ENCODE assay signal across 8 cellular contexts in the genomic region with DNA sequence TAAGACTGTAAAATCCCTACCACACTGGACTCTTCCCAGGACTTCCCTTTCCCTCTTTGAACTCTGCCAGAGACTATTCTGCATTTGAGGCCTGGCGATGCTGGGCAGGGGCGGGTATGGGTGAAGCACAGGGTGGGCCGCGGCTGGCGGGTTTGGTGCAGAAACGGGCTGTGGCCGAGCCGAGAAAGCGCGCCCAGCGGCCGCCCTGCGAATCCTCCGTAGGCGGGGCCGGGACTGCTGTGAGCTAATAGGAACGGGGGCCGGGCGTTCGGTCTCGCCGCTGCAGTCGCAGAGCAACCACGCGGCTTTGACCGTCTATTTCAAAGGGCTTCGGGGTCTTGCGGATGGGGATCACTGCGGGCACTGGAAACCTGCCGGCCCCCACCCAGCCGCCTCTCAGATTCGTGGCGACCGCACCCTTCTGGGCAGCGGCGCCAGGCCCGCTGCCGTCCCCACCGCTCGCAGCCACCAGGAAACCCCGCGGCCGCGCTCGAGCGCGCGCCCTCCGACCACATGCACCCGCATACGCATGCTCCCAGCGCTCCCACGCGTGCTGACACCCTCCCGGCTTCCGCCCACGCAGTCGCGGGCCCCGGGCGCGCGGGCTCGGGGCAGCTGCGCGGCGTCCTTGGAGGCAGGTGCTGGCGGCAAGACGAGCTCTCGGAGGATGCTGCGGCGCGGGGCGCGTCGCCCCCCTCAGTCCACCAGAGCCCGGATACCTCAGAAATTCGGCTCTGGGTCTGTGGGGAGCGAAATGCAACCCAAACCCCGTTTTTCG. TPM values are rescaled to one million over a fixed set of nuclear protein-coding genes. Genes with fewer than 3 reads are reported as not detected.
A peak's percentile ranks its signal among the peaks of the same experiment; 100 is the strongest.
DNase-seq lines count a peak whose midpoint lies in the region; ATAC-seq and TF ChIP-seq lines count a peak whose summit lies in the region.

No MANE protein-coding gene starts in this region.

- DNase-seq in AG09309 (ENCODE audit: low read depth): no peak
- peak; percentile 95 for DNase-seq in NCI-H2227 (lab: John Stamatoyannopoulos, UW; ENCODE audit: unreplicated experiment)
- DNase-seq in activated CD4-positive, CD25-positive, alpha-beta regulatory T cell treated with anti-CD3 and anti-CD28 coated beads, Interleukin-2, amount 50 U/mL, for 72 hours: peak; percentile 85
- DNase-seq in cerebellum (ENCODE audit: low spot score): peak; percentile 81
- DNase-seq in kidney epithelial cell (ENCODE audit: low read depth): no peak
- peak; percentile 86 for DNase-seq in stimulated activated CD4-positive, alpha-beta T cell treated with anti-CD3 and anti-CD28 coated beads, Interleukin-15, amount 100 ng/mL, for 24 hours

- H3K36me3 ChIP-seq in kidney epithelial cell (ENCODE audit: control insufficient read depth, insufficient read depth, low read length): no peaks in the 10 kb centered on the region

- no peaks in the 10 kb centered on the region for H3K27me3 ChIP-seq in kidney epithelial cell (ENCODE audit: control insufficient read depth, insufficient read depth, low read length)

- peak; percentile 42 for TF ChIP-seq CTCF in AG09309 (IDR thresholded peaks at IDR 0.05; ENCODE audit: control insufficient read depth, insufficient read depth, low read depth, low read length, missing control alignments)
- TF ChIP-seq CTCF in kidney epithelial cell (IDR thresholded peaks at IDR 0.05; ENCODE audit: insufficient read depth, low read length, poor library complexity, severe bottlenecking): peak; percentile 29

- H3K4me3 ChIP-seq in AG09309 (ENCODE audit: control insufficient read depth, low read depth, low read length) (peak overlapping the region; percentile 78), kidney epithelial cell (ENCODE audit: low read depth, low read length) (peak overlapping the region; percentile 88)

- ATAC-seq in GM18868 (IDR thresholded peaks at IDR 0.05; ENCODE audit: unreplicated experiment) (peak; percentile 55), HG03097 (IDR thresholded peaks at IDR 0.05; ENCODE audit: low FRiP score, unreplicated experiment) (peak; percentile 43)

RNA-seq across cellular contexts. Expression of a gene that starts 32.7 kb away (rescaled TPM):
- total RNA-seq in cerebellum (15.8 TPM), kidney epithelial cell (46.5 and 48.2 TPM in 2 replicates)

Comparison
In these comparisons a context has a peak if more than half of its experiments do, and no peak if none do; other contexts are left out.
1. DNase-seq: peak in NCI-H2227 (single experiment), activated CD4-positive, CD25-positive, alpha-beta regulatory T cell treated with anti-CD3 and anti-CD28 coated beads, Interleukin-2, amount 50 U/mL, for 72 hours (single experiment), cerebellum (single experiment) and stimulated activated CD4-positive, alpha-beta T cell treated with anti-CD3 and anti-CD28 coated beads, Interleukin-15, amount 100 ng/mL, for 24 hours (single experiment); none in AG09309 (single experiment) and kidney epithelial cell (single experiment).